Comparison of ENCODE assay signal across 8 cellular contexts in the genomic region with DNA sequence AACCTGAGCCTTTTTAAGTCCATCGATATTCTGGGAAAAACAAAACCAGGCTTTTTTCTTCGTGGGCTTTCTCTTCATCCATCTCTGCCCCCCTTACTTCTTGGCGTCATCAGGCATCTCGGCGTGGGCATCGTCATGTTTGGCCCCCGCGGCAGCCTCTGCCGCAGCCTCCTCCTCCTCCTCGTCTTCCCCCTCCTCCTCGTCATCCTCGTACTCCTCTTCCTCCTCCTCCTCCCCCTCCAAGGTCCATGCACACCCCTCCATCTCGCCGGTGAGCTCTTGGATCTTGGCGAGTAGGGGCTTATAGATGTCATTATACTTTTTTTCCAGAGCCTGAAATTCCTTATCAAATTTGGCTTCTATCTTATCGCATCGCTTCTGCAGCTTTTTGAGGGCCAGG. TPM values are rescaled to one million over a fixed set of nuclear protein-coding genes. Genes with fewer than 3 reads are reported as not detected.
A peak's percentile ranks its signal among the peaks of the same experiment; 100 is the strongest.
DNase-seq lines count a peak whose midpoint lies in the region; ATAC-seq lines count a peak whose summit lies in the region.

No MANE protein-coding gene starts in this region.

- DNase-seq in left cardiac atrium: peak; percentile 36
- DNase-seq in putamen (ENCODE audit: low spot score): peak; percentile 45
- DNase-seq in DMS114 treated with DMSO at 0.1 percent for 48 hours (lab: John Stamatoyannopoulos, UW; ENCODE audit: unreplicated experiment): no peak
- no peak for DNase-seq in HK-2 (ENCODE audit: unreplicated experiment)

- ATAC-seq in left cardiac atrium (peak; percentile 53 to 61), HG03442 (IDR thresholded peaks at IDR 0.05; ENCODE audit: unreplicated experiment) (no peak)

- H3K27me3 Mint-ChIP-seq in activated naive CD4-positive, alpha-beta T cell treated with anti-CD3 and anti-CD28 coated beads, Interleukin-2, amount 50 U/mL, for 24 hours: no peaks in the 10 kb centered on the region

- H3K4me1 ChIP-seq in ACC112 (ENCODE audit: control insufficient read depth, insufficient read depth, low read length, unreplicated experiment) (no peaks in the 10 kb centered on the region), HUES6 (ENCODE audit: control insufficient read depth, insufficient read depth, low read length) (no peaks in the 10 kb centered on the region)

- peaks cover 18% of the 10 kb centered on the region for H3K4me1 Mint-ChIP-seq in activated naive CD4-positive, alpha-beta T cell treated with anti-CD3 and anti-CD28 coated beads, Interleukin-2, amount 50 U/mL, for 24 hours

- H3K9me3 ChIP-seq in HUES6 (ENCODE audit: control insufficient read depth, insufficient read depth, low read depth, low read length): no peaks in the 10 kb centered on the region

- H3K4me3 ChIP-seq in ACC112 (ENCODE audit: low read depth, low read length) (peak overlapping the region; percentile 80), HUES6 (ENCODE audit: low read depth, low read length) (peak overlapping the region; percentile 59)

- H3K27me3 ChIP-seq in ACC112 (ENCODE audit: insufficient read depth, low read length) (no peaks in the 10 kb centered on the region), HUES6 (ENCODE audit: control insufficient read depth, insufficient read depth, low read length) (no peaks in the 10 kb centered on the region)

- H3K36me3 ChIP-seq in ACC112 (ENCODE audit: insufficient read depth, low read length) (no peaks in the 10 kb centered on the region), HUES6 (ENCODE audit: control insufficient read depth, insufficient read depth, low read length) (no peaks in the 10 kb centered on the region)

- no peaks in the 10 kb centered on the region for H3K79me2 ChIP-seq in ACC112 (ENCODE audit: control insufficient read depth, insufficient read depth, low read length, unreplicated experiment)

- no peak overlapping the region for H3K9ac ChIP-seq in HUES6 (ENCODE audit: low read length)

- peak overlapping the region; percentile 79 for H3K27ac Mint-ChIP-seq in activated naive CD4-positive, alpha-beta T cell treated with anti-CD3 and anti-CD28 coated beads, Interleukin-2, amount 50 U/mL, for 24 hours

- no peaks in the 10 kb centered on the region for H3K9me3 Mint-ChIP-seq in activated naive CD4-positive, alpha-beta T cell treated with anti-CD3 and anti-CD28 coated beads, Interleukin-2, amount 50 U/mL, for 24 hours

- H3K27ac ChIP-seq in ACC112 (ENCODE audit: low read depth, low read length) (peak overlapping the region; percentile 9; the same call in 1 of the 2 replicates), HUES6 (ENCODE audit: low read depth, low read length) (no peak overlapping the region)

- H2AFZ ChIP-seq in ACC112 (ENCODE audit: low read length, unreplicated experiment): no peak overlapping the region

- peaks cover 3% of the 10 kb centered on the region for H3K36me3 Mint-ChIP-seq in activated naive CD4-positive, alpha-beta T cell treated with anti-CD3 and anti-CD28 coated beads, Interleukin-2, amount 50 U/mL, for 24 hours

- peak overlapping the region; percentile 91 for H3K4me3 Mint-ChIP-seq in activated naive CD4-positive, alpha-beta T cell treated with anti-CD3 and anti-CD28 coated beads, Interleukin-2, amount 50 U/mL, for 24 hours

- intact Hi-C loops in left cardiac atrium (cut with DNase I): no loop called here

RNA-seq across cellular contexts. Expression of a gene that starts 0.5 kb away (rescaled TPM):
- total RNA-seq in left cardiac atrium: 10 to 100 TPM in 1 of 2 donors, 1 to 10 TPM in 1; 4.9 to 12.4 TPM

Comparison
In these comparisons a context has a peak if more than half of its experiments do, and no peak if none do; other contexts are left out.
1. DNase-seq: peak in left cardiac atrium (single experiment) and putamen (single experiment); none in DMS114 treated with DMSO at 0.1 percent for 48 hours (single experiment) and HK-2 (single experiment).